Comparison of ENCODE assay signal across 1 cellular context in genomic region chr10:44968887-44969400, GRCh38.
A peak's percentile ranks its signal among the peaks of the same experiment; 100 is the strongest.
TF ChIP-seq lines count a peak whose summit lies in the region.

No MANE protein-coding gene starts in this region.

TF ChIP-seq in GM12878, 131 proteins besides CTCF, POLR2A, EP300 and RAD21 (continued from another document):
- TF ChIP-seq DPF2 (IDR thresholded peaks at IDR 0.05): no peak
- TF ChIP-seq PKNOX1 (IDR thresholded peaks at IDR 0.05): 0 out of 2 replicates have a peak, but pooled peaks have one; percentile 8
- no peak for TF ChIP-seq BCL11A (IDR thresholded peaks at IDR 0.05; ENCODE audit: low read depth, low read length)
- TF ChIP-seq ELK1 (IDR thresholded peaks at IDR 0.05; ENCODE audit: low read depth, low read length): no peak
- TF ChIP-seq SKIL (IDR thresholded peaks at IDR 0.05; ENCODE audit: low read depth, poor library complexity, severe bottlenecking): no peak
- no peak for TF ChIP-seq ZNF384 (IDR thresholded peaks at IDR 0.05; ENCODE audit: borderline replicate concordance, low read depth, low read length)
- no peak; a peak in 1 of 4 replicates for TF ChIP-seq IKZF2 (IDR thresholded peaks at IDR 0.05)
- TF ChIP-seq E2F8 (IDR thresholded peaks at IDR 0.05; ENCODE audit: low read depth, partially characterized antibody): no peak
- no peak for TF ChIP-seq KAT2A (conservative IDR thresholded peaks at IDR 0.05; ENCODE audit: control insufficient read depth, low read depth, low read length)
- TF ChIP-seq EZH2 (IDR thresholded peaks at IDR 0.05; ENCODE audit: borderline replicate concordance, control insufficient read depth, low read depth, low read length): no peak
- no peak for TF ChIP-seq SP1 (IDR thresholded peaks at IDR 0.05; ENCODE audit: low read depth, low read length)
- TF ChIP-seq SIN3A (IDR thresholded peaks at IDR 0.05; ENCODE audit: low read depth, low read length): no peak
- TF ChIP-seq NRF1 (conservative IDR thresholded peaks at IDR 0.05; ENCODE audit: low read depth, low read length): no peak
- TF ChIP-seq BACH1 (IDR thresholded peaks at IDR 0.05; ENCODE audit: borderline replicate concordance): no peak
- TF ChIP-seq CHD1 (IDR thresholded peaks at IDR 0.05; ENCODE audit: low read depth, low read length): no peak
- no peak for TF ChIP-seq RFX5 (IDR thresholded peaks at IDR 0.05; ENCODE audit: low read depth, low read length)
- TF ChIP-seq ZNF24 (IDR thresholded peaks at IDR 0.05): no peak
- peak; percentile 99 for TF ChIP-seq HDGF (IDR thresholded peaks at IDR 0.05)
- peak; percentile 96 for TF ChIP-seq NBN (IDR thresholded peaks at IDR 0.05)
- TF ChIP-seq GATAD2B (conservative IDR thresholded peaks at IDR 0.05; ENCODE audit: low read depth): no peak
- TF ChIP-seq MLLT1 (IDR thresholded peaks at IDR 0.05): peak; percentile 54; the same call in 1 of the 2 replicates
- TF ChIP-seq HCFC1 (IDR thresholded peaks at IDR 0.05; ENCODE audit: low read length): no peak
- TF ChIP-seq YBX1 (IDR thresholded peaks at IDR 0.05): 0 out of 2 replicates have a peak, but pooled peaks have one; percentile 10
- no peak for TF ChIP-seq SREBF1 (IDR thresholded peaks at IDR 0.05; ENCODE audit: low read length)
- peak; percentile 3; the same call in 1 of the 2 replicates for TF ChIP-seq MTA2 (IDR thresholded peaks at IDR 0.05; ENCODE audit: low read depth)
- TF ChIP-seq GABPA (IDR thresholded peaks at IDR 0.05; ENCODE audit: low read depth): no peak
- TF ChIP-seq ATF7 (IDR thresholded peaks at IDR 0.05; ENCODE audit: low read depth): no peak
- no peak for TF ChIP-seq ASH2L (IDR thresholded peaks at IDR 0.05; ENCODE audit: borderline replicate concordance, low read depth)
- TF ChIP-seq STAT1 (conservative IDR thresholded peaks at IDR 0.05): no peak
- TF ChIP-seq TARDBP (IDR thresholded peaks at IDR 0.05; ENCODE audit: borderline replicate concordance): no peak
- TF ChIP-seq BHLHE40 (IDR thresholded peaks at IDR 0.05; ENCODE audit: borderline replicate concordance in 1 of 2, low read depth in 2 of 2, low read length in 1 of 2): 0 out of 4 replicates have a peak, but pooled peaks of 1 of the 2 experiments have one; percentile 23
- no peak for TF ChIP-seq HDAC2 (IDR thresholded peaks at IDR 0.05)
- no peak for TF ChIP-seq ESRRA (IDR thresholded peaks at IDR 0.05; ENCODE audit: low read length)
- peak; percentile 16 for TF ChIP-seq MEF2B (IDR thresholded peaks at IDR 0.05; ENCODE audit: partially characterized antibody, poor library complexity, severe bottlenecking)
- no peak for TF ChIP-seq POU2F2 (IDR thresholded peaks at IDR 0.05; ENCODE audit: borderline replicate concordance, low read depth, low read length)
- no peak for TF ChIP-seq TAF1 (IDR thresholded peaks at IDR 0.05; ENCODE audit: borderline replicate concordance, low read depth, low read length)
- no peak for TF ChIP-seq PAX8 (IDR thresholded peaks at IDR 0.05)
- no peak for TF ChIP-seq NFYA (IDR thresholded peaks at IDR 0.05; ENCODE audit: borderline replicate concordance, low read depth, low read length)
- TF ChIP-seq KLF5 (IDR thresholded peaks at IDR 0.05; ENCODE audit: partially characterized antibody): no peak
- no peak for TF ChIP-seq SRF (IDR thresholded peaks at IDR 0.05; ENCODE audit: low read depth in 2 of 2, low read length in 2 of 2)
- TF ChIP-seq CHD4 (IDR thresholded peaks at IDR 0.05): no peak
- TF ChIP-seq PAX5 (IDR thresholded peaks at IDR 0.05; ENCODE audit: borderline replicate concordance, low read depth, low read length): no peak
- TF ChIP-seq REST (IDR thresholded peaks at IDR 0.05; ENCODE audit: low read depth, low read length): no peak
- TF ChIP-seq, protein P1, sequence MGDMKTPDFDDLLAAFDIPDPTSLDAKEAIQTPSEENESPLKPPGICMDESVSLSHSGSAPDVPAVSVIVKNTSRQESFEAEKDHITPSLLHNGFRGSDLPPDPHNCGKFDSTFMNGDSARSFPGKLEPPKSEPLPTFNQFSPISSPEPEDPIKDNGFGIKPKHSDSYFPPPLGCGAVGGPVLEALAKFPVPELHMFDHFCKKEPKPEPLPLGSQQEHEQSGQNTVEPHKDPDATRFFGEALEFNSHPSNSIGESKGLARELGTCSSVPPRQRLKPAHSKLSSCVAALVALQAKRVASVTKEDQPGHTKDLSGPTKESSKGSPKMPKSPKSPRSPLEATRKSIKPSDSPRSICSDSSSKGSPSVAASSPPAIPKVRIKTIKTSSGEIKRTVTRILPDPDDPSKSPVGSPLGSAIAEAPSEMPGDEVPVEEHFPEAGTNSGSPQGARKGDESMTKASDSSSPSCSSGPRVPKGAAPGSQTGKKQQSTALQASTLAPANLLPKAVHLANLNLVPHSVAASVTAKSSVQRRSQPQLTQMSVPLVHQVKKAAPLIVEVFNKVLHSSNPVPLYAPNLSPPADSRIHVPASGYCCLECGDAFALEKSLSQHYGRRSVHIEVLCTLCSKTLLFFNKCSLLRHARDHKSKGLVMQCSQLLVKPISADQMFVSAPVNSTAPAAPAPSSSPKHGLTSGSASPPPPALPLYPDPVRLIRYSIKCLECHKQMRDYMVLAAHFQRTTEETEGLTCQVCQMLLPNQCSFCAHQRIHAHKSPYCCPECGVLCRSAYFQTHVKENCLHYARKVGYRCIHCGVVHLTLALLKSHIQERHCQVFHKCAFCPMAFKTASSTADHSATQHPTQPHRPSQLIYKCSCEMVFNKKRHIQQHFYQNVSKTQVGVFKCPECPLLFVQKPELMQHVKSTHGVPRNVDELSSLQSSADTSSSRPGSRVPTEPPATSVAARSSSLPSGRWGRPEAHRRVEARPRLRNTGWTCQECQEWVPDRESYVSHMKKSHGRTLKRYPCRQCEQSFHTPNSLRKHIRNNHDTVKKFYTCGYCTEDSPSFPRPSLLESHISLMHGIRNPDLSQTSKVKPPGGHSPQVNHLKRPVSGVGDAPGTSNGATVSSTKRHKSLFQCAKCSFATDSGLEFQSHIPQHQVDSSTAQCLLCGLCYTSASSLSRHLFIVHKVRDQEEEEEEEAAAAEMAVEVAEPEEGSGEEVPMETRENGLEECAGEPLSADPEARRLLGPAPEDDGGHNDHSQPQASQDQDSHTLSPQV (IDR thresholded peaks at IDR 0.05): no peak
- no peak for TF ChIP-seq BRCA1 (IDR thresholded peaks at IDR 0.05; ENCODE audit: low read depth, low read length)
- TF ChIP-seq TCF12 (IDR thresholded peaks at IDR 0.05; ENCODE audit: low read depth, low read length): no peak
